ENCODE assay signal across 1 cellular context in the genomic region with DNA sequence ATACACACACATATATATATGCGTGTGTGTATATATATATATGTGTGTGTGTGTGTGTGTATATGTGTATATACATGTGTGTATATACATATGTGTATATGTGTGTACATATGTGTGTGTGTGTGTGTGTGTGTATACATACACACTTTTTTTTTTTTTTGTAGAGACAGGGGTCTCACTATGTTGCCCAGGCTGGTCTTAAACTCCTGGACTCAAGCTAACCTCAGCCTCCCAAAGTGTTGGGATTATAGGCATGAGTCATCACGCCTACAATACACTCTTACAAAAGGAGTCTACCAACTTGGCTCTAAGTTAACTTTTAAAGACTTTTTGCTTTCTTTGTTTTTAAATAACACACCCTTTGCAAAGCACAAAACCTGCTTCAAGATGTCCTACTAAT.
TF ChIP-seq lines count a peak whose summit lies in the region.

No MANE protein-coding gene starts in this region.

TF ChIP-seq in GM23338, 12 proteins besides CTCF, POLR2A, EP300 and RAD21:
- TF ChIP-seq CREB1 (CRISPR knock-in tag; IDR thresholded peaks at IDR 0.05; ENCODE audit: low read depth) (no peak), JUNB (IDR thresholded peaks at IDR 0.05; ENCODE audit: unreplicated experiment) (no peak), EZH2phosphoT487 (IDR thresholded peaks at IDR 0.05; ENCODE audit: unreplicated experiment) (no peak), ZNF331 (CRISPR knock-in tag; IDR thresholded peaks at IDR 0.05; ENCODE audit: low read depth) (no peak), EZH2 (IDR thresholded peaks at IDR 0.05; ENCODE audit: low read depth, unreplicated experiment) (no peak), POLR2AphosphoS5 (IDR thresholded peaks at IDR 0.05; ENCODE audit: low read depth) (no peak), STAT1 (IDR thresholded peaks at IDR 0.05; ENCODE audit: unreplicated experiment) (no peak)
- TF ChIP-seq, protein P1, sequence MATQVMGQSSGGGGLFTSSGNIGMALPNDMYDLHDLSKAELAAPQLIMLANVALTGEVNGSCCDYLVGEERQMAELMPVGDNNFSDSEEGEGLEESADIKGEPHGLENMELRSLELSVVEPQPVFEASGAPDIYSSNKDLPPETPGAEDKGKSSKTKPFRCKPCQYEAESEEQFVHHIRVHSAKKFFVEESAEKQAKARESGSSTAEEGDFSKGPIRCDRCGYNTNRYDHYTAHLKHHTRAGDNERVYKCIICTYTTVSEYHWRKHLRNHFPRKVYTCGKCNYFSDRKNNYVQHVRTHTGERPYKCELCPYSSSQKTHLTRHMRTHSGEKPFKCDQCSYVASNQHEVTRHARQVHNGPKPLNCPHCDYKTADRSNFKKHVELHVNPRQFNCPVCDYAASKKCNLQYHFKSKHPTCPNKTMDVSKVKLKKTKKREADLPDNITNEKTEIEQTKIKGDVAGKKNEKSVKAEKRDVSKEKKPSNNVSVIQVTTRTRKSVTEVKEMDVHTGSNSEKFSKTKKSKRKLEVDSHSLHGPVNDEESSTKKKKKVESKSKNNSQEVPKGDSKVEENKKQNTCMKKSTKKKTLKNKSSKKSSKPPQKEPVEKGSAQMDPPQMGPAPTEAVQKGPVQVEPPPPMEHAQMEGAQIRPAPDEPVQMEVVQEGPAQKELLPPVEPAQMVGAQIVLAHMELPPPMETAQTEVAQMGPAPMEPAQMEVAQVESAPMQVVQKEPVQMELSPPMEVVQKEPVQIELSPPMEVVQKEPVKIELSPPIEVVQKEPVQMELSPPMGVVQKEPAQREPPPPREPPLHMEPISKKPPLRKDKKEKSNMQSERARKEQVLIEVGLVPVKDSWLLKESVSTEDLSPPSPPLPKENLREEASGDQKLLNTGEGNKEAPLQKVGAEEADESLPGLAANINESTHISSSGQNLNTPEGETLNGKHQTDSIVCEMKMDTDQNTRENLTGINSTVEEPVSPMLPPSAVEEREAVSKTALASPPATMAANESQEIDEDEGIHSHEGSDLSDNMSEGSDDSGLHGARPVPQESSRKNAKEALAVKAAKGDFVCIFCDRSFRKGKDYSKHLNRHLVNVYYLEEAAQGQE (IDR thresholded peaks at IDR 0.05; ENCODE audit: unreplicated experiment) = no peak
- TF ChIP-seq, protein P2, sequence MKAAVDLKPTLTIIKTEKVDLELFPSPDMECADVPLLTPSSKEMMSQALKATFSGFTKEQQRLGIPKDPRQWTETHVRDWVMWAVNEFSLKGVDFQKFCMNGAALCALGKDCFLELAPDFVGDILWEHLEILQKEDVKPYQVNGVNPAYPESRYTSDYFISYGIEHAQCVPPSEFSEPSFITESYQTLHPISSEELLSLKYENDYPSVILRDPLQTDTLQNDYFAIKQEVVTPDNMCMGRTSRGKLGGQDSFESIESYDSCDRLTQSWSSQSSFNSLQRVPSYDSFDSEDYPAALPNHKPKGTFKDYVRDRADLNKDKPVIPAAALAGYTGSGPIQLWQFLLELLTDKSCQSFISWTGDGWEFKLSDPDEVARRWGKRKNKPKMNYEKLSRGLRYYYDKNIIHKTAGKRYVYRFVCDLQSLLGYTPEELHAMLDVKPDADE (IDR thresholded peaks at IDR 0.05) = no peak
